14 cellular contexts compared by ENCODE assay signal in the genomic region with DNA sequence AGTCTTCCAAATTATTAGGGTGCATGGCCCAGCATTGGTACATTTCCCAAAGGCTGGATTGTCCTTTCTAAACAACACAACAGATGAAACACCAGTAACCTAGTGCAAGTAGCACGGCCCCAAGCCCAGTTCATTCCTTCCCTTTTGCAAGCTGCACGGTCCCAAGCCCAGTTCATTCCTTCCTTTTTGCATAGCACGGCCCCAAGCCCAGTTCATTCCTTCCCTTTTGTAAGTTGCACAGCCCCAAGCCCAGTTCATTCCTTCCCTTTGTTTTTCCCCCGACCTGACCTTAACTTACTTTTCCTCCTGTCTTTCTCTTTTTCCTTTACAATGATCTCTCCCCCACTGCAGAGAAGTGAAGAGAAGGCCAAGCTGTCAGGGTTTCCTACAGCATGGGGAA.
"Had no signal": no experiment of that assay in that cellular context is flagged by ENCODE, and none has a peak within 500 bp of the region (broad histone marks: within the 10 kb centered on the region; RNA-seq: fewer than 3 reads in every experiment).

No MANE protein-coding gene starts in this region.

- H3K27me3 ChIP-seq: SJSA1, spleen had no signal

- H3K27ac Mint-ChIP-seq: activated naive CD4-positive, alpha-beta T cell treated with anti-CD3 and anti-CD28 coated beads for 36 hours; dendritic cell treated with granulocyte-macrophage colony-stimulating factor and Interleukin-4, amounts not matched to agents 40 ng/mL and 50 ng/mL, for 4 days; natural killer cell treated with Interleukin-12 subunit alpha and Interleukin-12 subunit beta and Interleukin-15 and Interleukin-18, amount 100 ng/mL, for 72 hours; stimulated activated memory B cell treated with anti-CD40 and anti-IgM and Interleukin-4, amounts not matched to agents 10 μg/mL and 1 μg/mL and 100 μg/mL, for 72 hours had no signal

- H3K27ac ChIP-seq: SJSA1, spleen, thoracic aorta had no signal

- H3K4me3 Mint-ChIP-seq: activated CD8-positive, alpha-beta T cell treated with anti-CD3 and anti-CD28 coated beads, Interleukin-2, amount 10 ng/mL, durations not matched to agents 7 days and 5 days; activated naive CD4-positive, alpha-beta T cell treated with anti-CD3 and anti-CD28 coated beads for 36 hours; dendritic cell treated with granulocyte-macrophage colony-stimulating factor and Interleukin-4, amounts not matched to agents 40 ng/mL and 50 ng/mL, for 4 days; effector memory CD8-positive, alpha-beta T cell; natural killer cell treated with Interleukin-12 subunit alpha and Interleukin-12 subunit beta and Interleukin-15 and Interleukin-18, amount 100 ng/mL, for 72 hours; stimulated activated memory B cell treated with anti-CD40 and anti-IgM and Interleukin-4, amounts not matched to agents 10 μg/mL and 1 μg/mL and 100 μg/mL, for 72 hours had no signal

- H3K36me3 Mint-ChIP-seq: natural killer cell treated with Interleukin-12 subunit alpha and Interleukin-12 subunit beta and Interleukin-15 and Interleukin-18, amount 100 ng/mL, for 72 hours; stimulated activated memory B cell treated with anti-CD40 and anti-IgM and Interleukin-4, amounts not matched to agents 10 μg/mL and 1 μg/mL and 100 μg/mL, for 72 hours had no signal

- DNase-seq: activated CD4-positive, alpha-beta T cell treated with anti-CD3 and anti-CD28 coated beads for 48 hours; activated CD4-positive, CD25-positive, alpha-beta regulatory T cell; activated naive CD4-positive, alpha-beta T cell treated with anti-CD3 and anti-CD28 coated beads for 36 hours; effector memory CD8-positive, alpha-beta T cell; nucleus accumbens; retina; spleen; stimulated activated CD4-positive, alpha-beta T cell treated with anti-CD3 and anti-CD28 coated beads, Interleukin-4, amount 100 ng/mL, for 4 hours had no signal

- H3K9me3 ChIP-seq: SJSA1, spleen, thoracic aorta had no signal

- H3K9me3 Mint-ChIP-seq: dendritic cell treated with granulocyte-macrophage colony-stimulating factor and Interleukin-4, amounts not matched to agents 40 ng/mL and 50 ng/mL, for 4 days; effector memory CD8-positive, alpha-beta T cell; natural killer cell treated with Interleukin-12 subunit alpha and Interleukin-12 subunit beta and Interleukin-15 and Interleukin-18, amount 100 ng/mL, for 72 hours had no signal

- ATAC-seq: activated CD8-positive, alpha-beta T cell treated with anti-CD3 and anti-CD28 coated beads, Interleukin-2, amount 10 ng/mL, durations not matched to agents 7 days and 5 days; effector memory CD8-positive, alpha-beta T cell; natural killer cell treated with Interleukin-12 subunit alpha and Interleukin-12 subunit beta and Interleukin-15 and Interleukin-18, amount 100 ng/mL, for 72 hours; stimulated activated memory B cell treated with anti-CD40 and anti-IgM and Interleukin-4, amounts not matched to agents 10 μg/mL and 1 μg/mL and 100 μg/mL, for 72 hours had no signal
